11 cellular contexts compared by ENCODE assay signal in genomic region chr1:223230161-223230881, GRCh38.
DNase-seq lines count a peak whose midpoint lies in the region; ATAC-seq and TF ChIP-seq lines count a peak whose summit lies in the region.
"Had no signal": no experiment of that assay in that cellular context is flagged by ENCODE, and none has a peak within 500 bp of the region (broad histone marks: within the 10 kb centered on the region; RNA-seq: fewer than 3 reads in every experiment).

No MANE protein-coding gene starts in this region.

- DNase-seq in activated naive CD4-positive, alpha-beta T cell treated with Interleukin-2 at 50 U/mL for 16 hours = peak; percentile 25
- DNase-seq in activated naive CD4-positive, alpha-beta T cell (lab: John Stamatoyannopoulos, UW) = no peak
- peak; percentile 55 for DNase-seq in activated CD4-positive, alpha-beta T cell treated with anti-CD3 and anti-CD28 coated beads, Interleukin-2, amount 10 ng/mL, durations not matched to agents 7 days and 5 days
- DNase-seq in epithelial cell of esophagus (ENCODE audit: low read depth) (peak; percentile 91), midbrain (lab: John Stamatoyannopoulos, UW) (no peak), NCI-H526 (lab: John Stamatoyannopoulos, UW) (no peak), amygdala (lab: John Stamatoyannopoulos, UW) (no peak)
- DNase-seq in stimulated activated naive CD8-positive, alpha-beta T cell treated with anti-CD3 and anti-CD28 coated beads, Interleukin-15, Interleukin-2, amounts not matched to agents 100 U/mL and 50 U/mL, for 24 hours = peak; percentile 32
- DNase-seq: C1 segment of cervical spinal cord, left colon had no signal

- H3K4me1 Mint-ChIP-seq in activated CD4-positive, alpha-beta T cell treated with anti-CD3 and anti-CD28 coated beads, Interleukin-2, amount 10 ng/mL, durations not matched to agents 7 days and 5 days = peaks cover 56% of the 10 kb centered on the region

- no peak for TF ChIP-seq CTCF in epithelial cell of esophagus (IDR thresholded peaks at IDR 0.05; ENCODE audit: insufficient read depth, low read depth, low read length, missing control alignments)

- CTCF ChIA-PET in activated CD4-positive, alpha-beta T cell treated with anti-CD3 and anti-CD28 coated beads, Interleukin-2, amount 10 ng/mL, durations not matched to agents 7 days and 5 days (lab: Charles Lee) = interaction anchor here (0.5 to 1.3 kb wide), 4 partner anchors 11 to 432 kb away, joined by 3 to 4 read pairs (median 3); no protein-coding TSS in a partner anchor

- peak; percentile 75 for ATAC-seq in stimulated activated naive CD8-positive, alpha-beta T cell treated with anti-CD3 and anti-CD28 coated beads, Interleukin-15, Interleukin-2, amounts not matched to agents 100 U/mL and 50 U/mL, for 24 hours
- ATAC-seq: left colon had no signal

- peaks cover 3% of the 10 kb centered on the region for H3K36me3 Mint-ChIP-seq in activated CD4-positive, alpha-beta T cell treated with anti-CD3 and anti-CD28 coated beads, Interleukin-2, amount 10 ng/mL, durations not matched to agents 7 days and 5 days (ENCODE audit: low read depth)

- no peaks in the 10 kb centered on the region for H3K27me3 Mint-ChIP-seq in activated CD4-positive, alpha-beta T cell treated with anti-CD3 and anti-CD28 coated beads, Interleukin-2, amount 10 ng/mL, durations not matched to agents 7 days and 5 days

- no peaks in the 10 kb centered on the region for H3K9me3 Mint-ChIP-seq in activated CD4-positive, alpha-beta T cell treated with anti-CD3 and anti-CD28 coated beads, Interleukin-2, amount 10 ng/mL, durations not matched to agents 7 days and 5 days

- peak overlapping the region; percentile 28 for H3K4me3 Mint-ChIP-seq in activated CD4-positive, alpha-beta T cell treated with anti-CD3 and anti-CD28 coated beads, Interleukin-2, amount 10 ng/mL, durations not matched to agents 7 days and 5 days

- POLR2A ChIA-PET in activated CD4-positive, alpha-beta T cell treated with anti-CD3 and anti-CD28 coated beads, Interleukin-2, amount 10 ng/mL, durations not matched to agents 7 days and 5 days (lab: Charles Lee) = interaction anchor here (0.5 kb wide), 1 partner anchor 540 kb away, joined by 4 read pairs; no protein-coding TSS in a partner anchor

- peak overlapping the region; percentile 98 for H3K27ac Mint-ChIP-seq in activated CD4-positive, alpha-beta T cell treated with anti-CD3 and anti-CD28 coated beads, Interleukin-2, amount 10 ng/mL, durations not matched to agents 7 days and 5 days

- H3K4me3 ChIP-seq in epithelial cell of esophagus (ENCODE audit: low read length) = no peak overlapping the region
- H3K4me3 ChIP-seq: adrenal gland had no signal

Comparison
In these comparisons a context has a peak if more than half of its experiments do, and no peak if none do; other contexts are left out.
1. DNase-seq: peak in activated naive CD4-positive, alpha-beta T cell treated with Interleukin-2 at 50 U/mL for 16 hours (single experiment), activated CD4-positive, alpha-beta T cell treated with anti-CD3 and anti-CD28 coated beads, Interleukin-2, amount 10 ng/mL, durations not matched to agents 7 days and 5 days (single experiment), epithelial cell of esophagus (single experiment) and stimulated activated naive CD8-positive, alpha-beta T cell treated with anti-CD3 and anti-CD28 coated beads, Interleukin-15, Interleukin-2, amounts not matched to agents 100 U/mL and 50 U/mL, for 24 hours (single experiment); none in activated naive CD4-positive, alpha-beta T cell (0 of 4), midbrain (single experiment), NCI-H526 (0 of 2) and amygdala (0 of 56).